In the genomic region with DNA sequence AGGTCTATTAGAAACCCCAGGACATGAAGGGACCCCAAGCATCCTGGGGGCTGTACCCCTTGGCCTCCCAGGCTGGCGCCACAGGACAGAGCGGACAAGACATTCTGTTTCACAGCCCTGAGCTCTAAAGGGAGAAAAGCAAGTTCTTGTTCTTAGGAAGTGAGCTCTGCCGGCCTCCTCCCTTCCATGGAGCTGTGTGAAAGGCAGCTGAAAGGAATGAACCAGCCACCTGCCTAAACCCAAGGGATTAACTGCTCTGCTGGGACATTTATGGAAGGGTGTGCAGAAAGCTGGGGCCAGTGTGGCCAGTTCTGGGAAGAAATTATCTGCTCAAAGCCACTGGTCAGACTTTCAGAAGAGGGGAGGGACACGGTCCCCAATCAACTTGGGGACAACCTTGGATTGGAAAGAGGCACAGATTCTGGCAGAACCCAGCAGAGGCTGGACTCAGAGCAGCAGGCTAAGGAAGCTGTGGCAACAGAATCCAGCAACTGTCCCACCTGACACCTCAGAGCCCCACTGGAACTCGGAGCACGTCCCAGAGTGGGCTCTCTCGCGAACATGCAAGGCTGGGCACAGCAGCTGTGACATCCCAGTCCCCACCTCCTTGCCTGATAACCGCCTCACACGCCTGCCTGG, we compare ENCODE assay signal across 8 cellular contexts. TPM values are rescaled to one million over a fixed set of nuclear protein-coding genes. Genes with fewer than 3 reads are reported as not detected.
A peak's percentile ranks its signal among the peaks of the same experiment; 100 is the strongest.
DNase-seq lines count a peak whose midpoint lies in the region; ATAC-seq and TF ChIP-seq lines count a peak whose summit lies in the region.

No MANE protein-coding gene starts in this region.

- H3K27me3 ChIP-seq in skeletal muscle satellite cell (ENCODE audit: control insufficient read depth, insufficient read depth, low read length) = no peaks in the 10 kb centered on the region

- peaks cover 38% of the 10 kb centered on the region for H3K36me3 ChIP-seq in skeletal muscle satellite cell (ENCODE audit: insufficient read depth, low read length)

- no peaks in the 10 kb centered on the region for H3K9me3 ChIP-seq in skeletal muscle satellite cell (replicated peaks; ENCODE audit: low read length)

- H3K4me2 ChIP-seq in skeletal muscle satellite cell (ENCODE audit: low read length) = peak overlapping the region; percentile 95

- TF ChIP-seq CTCF in activated B cell treated with CpG ODN at 0.5 μM for 24 hours (IDR thresholded peaks at IDR 0.05) = no peak

- intact Hi-C loops in activated B cell treated with CpG ODN at 0.5 μM for 24 hours (cut with micrococcal nuclease) (loop anchor here (1.0 kb wide), 1 partner anchor 101 kb away; a partner anchor contains a TSS), left ventricle myocardium superior (cut with micrococcal nuclease) (no loop called here)

- POLR2A ChIA-PET in activated CD4-positive, alpha-beta T cell treated with anti-CD3 and anti-CD28 coated beads, Interleukin-2, amount 10 ng/mL, durations not matched to agents 7 days and 5 days (lab: Charles Lee) = no interaction called here
- POLR2A ChIA-PET in activated B cell treated with CpG ODN at 0.5 μM for 24 hours (lab: Charles Lee) = interaction anchor here (0.5 to 8.1 kb wide), 8 partner anchors 11 to 573 kb away, joined by 3 to 94 read pairs (median 6); a partner anchor contains a TSS

- peaks cover 41% of the 10 kb centered on the region for H3K4me1 Mint-ChIP-seq in activated CD4-positive, alpha-beta T cell treated with anti-CD3 and anti-CD28 coated beads, Interleukin-2, amount 10 ng/mL, durations not matched to agents 7 days and 5 days
- H3K4me1 Mint-ChIP-seq in activated B cell treated with CpG ODN at 0.5 μM for 24 hours = peaks cover 43% of the 10 kb centered on the region

- peak overlapping the region; percentile 91 for H3K27ac Mint-ChIP-seq in activated CD4-positive, alpha-beta T cell treated with anti-CD3 and anti-CD28 coated beads, Interleukin-2, amount 10 ng/mL, durations not matched to agents 7 days and 5 days
- H3K27ac Mint-ChIP-seq in activated B cell treated with CpG ODN at 0.5 μM for 24 hours = peak overlapping the region; percentile 91

- H3K9ac ChIP-seq in skeletal muscle satellite cell (ENCODE audit: low read depth, low read length) = peak overlapping the region; percentile 87

- peak overlapping the region; percentile 80 for H3K4me3 ChIP-seq in skeletal muscle satellite cell (ENCODE audit: low read length)

- peak overlapping the region; percentile 86 for H3K4me3 Mint-ChIP-seq in activated CD4-positive, alpha-beta T cell treated with anti-CD3 and anti-CD28 coated beads, Interleukin-2, amount 10 ng/mL, durations not matched to agents 7 days and 5 days
- peak overlapping the region; percentile 91 for H3K4me3 Mint-ChIP-seq in activated B cell treated with CpG ODN at 0.5 μM for 24 hours

- CTCF ChIA-PET in activated CD4-positive, alpha-beta T cell treated with anti-CD3 and anti-CD28 coated beads, Interleukin-2, amount 10 ng/mL, durations not matched to agents 7 days and 5 days (lab: Charles Lee) = interaction anchor here (0.6 to 3.5 kb wide), 7 partner anchors 9 to 401 kb away, joined by 3 to 13 read pairs (median 3); a partner anchor contains a TSS
- CTCF ChIA-PET in activated B cell treated with CpG ODN at 0.5 μM for 24 hours (lab: Charles Lee) = interaction anchor here (1.3 to 2.9 kb wide), 2 partner anchors 19 to 46 kb away, joined by 4 to 11 read pairs; a partner anchor contains a TSS

- H3K9me3 Mint-ChIP-seq in activated CD4-positive, alpha-beta T cell treated with anti-CD3 and anti-CD28 coated beads, Interleukin-2, amount 10 ng/mL, durations not matched to agents 7 days and 5 days = no peaks in the 10 kb centered on the region
- no peaks in the 10 kb centered on the region for H3K9me3 Mint-ChIP-seq in activated B cell treated with CpG ODN at 0.5 μM for 24 hours

- ATAC-seq in activated B cell treated with CpG ODN at 0.5 μM for 24 hours (ENCODE audit: low read depth) (peak; percentile 0), left ventricle myocardium superior (peak; percentile 18), GM18520 (IDR thresholded peaks at IDR 0.05; ENCODE audit: unreplicated experiment) (no peak), HG03460 (IDR thresholded peaks at IDR 0.05; ENCODE audit: unreplicated experiment) (no peak)

- DNase-seq in activated CD4-positive, alpha-beta T cell treated with anti-CD3 and anti-CD28 coated beads, Interleukin-2, amount 10 ng/mL, durations not matched to agents 7 days and 5 days = no peak
- no peak for DNase-seq in activated CD4-positive, alpha-beta T cell treated with anti-CD3 and anti-CD28 coated beads, Interleukin-2, amount 50 U/mL, for 1 hour
- no peak for DNase-seq in activated B cell treated with CpG ODN at 0.5 μM for 24 hours
- DNase-seq in left ventricle myocardium superior = peak; percentile 72
- no peak for DNase-seq in islet precursor cell

- no peaks in the 10 kb centered on the region for H3K27me3 Mint-ChIP-seq in activated CD4-positive, alpha-beta T cell treated with anti-CD3 and anti-CD28 coated beads, Interleukin-2, amount 10 ng/mL, durations not matched to agents 7 days and 5 days
- H3K27me3 Mint-ChIP-seq in activated B cell treated with CpG ODN at 0.5 μM for 24 hours = no peaks in the 10 kb centered on the region

- peaks cover 29% of the 10 kb centered on the region for H3K36me3 Mint-ChIP-seq in activated CD4-positive, alpha-beta T cell treated with anti-CD3 and anti-CD28 coated beads, Interleukin-2, amount 10 ng/mL, durations not matched to agents 7 days and 5 days (ENCODE audit: low read depth)
- H3K36me3 Mint-ChIP-seq in activated B cell treated with CpG ODN at 0.5 μM for 24 hours (ENCODE audit: low read depth) = peaks cover 29% of the 10 kb centered on the region

- H3K4me1 ChIP-seq in skeletal muscle satellite cell (ENCODE audit: control insufficient read depth, insufficient read depth, low read length) = peaks cover 54% of the 10 kb centered on the region

RNA-seq across cellular contexts. Expression of a gene that starts 2.1 kb away (rescaled TPM):
- total RNA-seq in activated CD4-positive, alpha-beta T cell treated with anti-CD3 and anti-CD28 coated beads, Interleukin-2, amount 10 ng/mL, durations not matched to agents 7 days and 5 days = 10 to 100 TPM; 17.3 to 20.0 TPM
- total RNA-seq in activated B cell treated with CpG ODN at 0.5 μM for 24 hours (14.6 and 15.9 TPM in 2 replicates), left ventricle myocardium superior (131 TPM)
- 75.4 and 83.1 TPM in 2 replicates for total RNA-seq in skeletal muscle satellite cell (2012; rRNA removed)

RNA-seq across cellular contexts. Expression of a gene that starts 13.0 kb away (rescaled TPM):
- 10 to 100 TPM; 12.4 to 12.5 TPM for total RNA-seq in activated CD4-positive, alpha-beta T cell treated with anti-CD3 and anti-CD28 coated beads, Interleukin-2, amount 10 ng/mL, durations not matched to agents 7 days and 5 days
- total RNA-seq in activated B cell treated with CpG ODN at 0.5 μM for 24 hours (5.4 and 6.1 TPM in 2 replicates), left ventricle myocardium superior (7.5 TPM)
- 8.4 and 9.0 TPM in 2 replicates for total RNA-seq in skeletal muscle satellite cell (2012; rRNA removed)

RNA-seq across cellular contexts. Expression of a gene that starts 20.7 kb away (rescaled TPM):
- 10 to 100 TPM; 40.4 to 42.9 TPM for total RNA-seq in activated CD4-positive, alpha-beta T cell treated with anti-CD3 and anti-CD28 coated beads, Interleukin-2, amount 10 ng/mL, durations not matched to agents 7 days and 5 days
- total RNA-seq in activated B cell treated with CpG ODN at 0.5 μM for 24 hours = 53.2 and 53.8 TPM in 2 replicates
- 13.3 TPM for total RNA-seq in left ventricle myocardium superior
- 8.1 and 14.9 TPM in 2 replicates for total RNA-seq in skeletal muscle satellite cell (2012; rRNA removed)

RNA-seq across cellular contexts. Expression of a gene that starts 24.1 kb away (rescaled TPM):
- total RNA-seq in activated CD4-positive, alpha-beta T cell treated with anti-CD3 and anti-CD28 coated beads, Interleukin-2, amount 10 ng/mL, durations not matched to agents 7 days and 5 days = 10 to 100 TPM; 18.2 to 19.5 TPM
- 16.2 and 21.3 TPM in 2 replicates for total RNA-seq in activated B cell treated with CpG ODN at 0.5 μM for 24 hours
- 14.9 TPM for total RNA-seq in left ventricle myocardium superior
- total RNA-seq in skeletal muscle satellite cell (2012; rRNA removed) = 13.3 and 14.7 TPM in 2 replicates

RNA-seq across cellular contexts. Expression of a gene that starts 45.4 kb away (rescaled TPM):
- not detected for total RNA-seq in activated CD4-positive, alpha-beta T cell treated with anti-CD3 and anti-CD28 coated beads, Interleukin-2, amount 10 ng/mL, durations not matched to agents 7 days and 5 days
- total RNA-seq in activated B cell treated with CpG ODN at 0.5 μM for 24 hours = not detected in 2 replicates
- total RNA-seq in left ventricle myocardium superior = not detected
- 0.44 TPM in 1 of 2 replicates, not detected in the other for total RNA-seq in skeletal muscle satellite cell (2012; rRNA removed)

Comparison
In these comparisons a context has a peak if more than half of its experiments do, and no peak if none do; other contexts are left out.
1. ATAC-seq: peak in activated B cell treated with CpG ODN at 0.5 μM for 24 hours (single experiment) and left ventricle myocardium superior (single experiment); none in GM18520 (single experiment) and HG03460 (single experiment).